14 cellular contexts compared by ENCODE assay signal in the genomic region with DNA sequence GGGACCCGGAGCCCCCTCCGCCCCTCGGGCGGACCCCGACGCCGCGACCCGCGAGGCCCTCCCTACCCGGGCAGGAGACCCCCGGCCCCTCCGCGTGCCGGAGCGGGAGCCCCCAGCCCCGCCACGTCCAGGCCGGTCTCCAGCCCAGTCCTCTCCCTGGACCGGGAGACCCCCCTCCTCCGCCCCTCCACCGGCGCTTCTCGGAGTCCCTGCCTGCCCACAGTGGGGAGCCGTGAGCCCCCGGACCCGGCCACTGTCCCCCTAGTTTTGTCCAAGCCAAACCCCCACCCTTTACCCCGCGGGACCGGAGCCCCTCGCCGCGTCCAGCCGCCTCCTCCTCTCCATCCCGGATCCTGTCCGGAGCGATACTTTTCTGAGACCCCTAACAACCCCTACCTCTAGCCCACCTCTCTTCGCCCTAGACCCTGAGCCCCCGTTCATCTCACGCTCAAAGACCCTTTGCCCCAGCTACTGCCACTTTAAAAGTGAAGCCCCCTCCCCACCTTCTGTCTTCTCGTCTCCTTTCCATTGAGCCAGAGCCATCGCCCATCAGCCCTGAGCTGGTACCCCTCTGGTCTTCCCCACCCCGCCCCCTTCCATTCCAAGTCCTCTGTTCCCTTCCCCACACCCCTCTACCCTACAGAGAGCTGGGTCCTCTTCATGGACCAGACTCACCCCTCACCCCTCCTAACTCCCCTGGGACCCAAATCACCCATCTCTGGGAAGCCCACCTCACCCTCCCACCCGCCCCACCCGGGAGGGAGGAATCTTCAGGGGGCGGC. TPM values are rescaled to one million over a fixed set of nuclear protein-coding genes. Genes with fewer than 3 reads are reported as not detected.
DNase-seq lines count a peak whose midpoint lies in the region; ATAC-seq and TF ChIP-seq lines count a peak whose summit lies in the region.
"Had no signal": no experiment of that assay in that cellular context is flagged by ENCODE, and none has a peak within 500 bp of the region (broad histone marks: within the 10 kb centered on the region; RNA-seq: fewer than 3 reads in every experiment).

No MANE protein-coding gene starts in this region.

- no peak for TF ChIP-seq POLR2A in GM18505 (IDR thresholded peaks at IDR 0.05; ENCODE audit: borderline replicate concordance, extremely low read depth, insufficient read depth, insufficient read length)

- H3K27me3 ChIP-seq in left ventricle myocardium inferior (ENCODE audit: low read depth) (peaks cover 16% of the 10 kb centered on the region), right atrium auricular region (no peaks in the 10 kb centered on the region)
- H3K27me3 ChIP-seq: adrenal gland had no signal

- peak overlapping the region; percentile 40 to 46 for H3K4me3 Mint-ChIP-seq in effector memory CD8-positive, alpha-beta T cell
- H3K4me3 Mint-ChIP-seq in natural killer cell treated with Interleukin-12 subunit alpha and Interleukin-12 subunit beta and Interleukin-15 and Interleukin-18, amount 100 ng/mL, for 72 hours: no peak overlapping the region
- no peak overlapping the region for H3K4me3 Mint-ChIP-seq in activated CD4-positive, alpha-beta T cell treated with anti-CD3 and anti-CD28 coated beads for 36 hours

- peaks cover 19 to 61% of the 10 kb centered on the region in 2 donors for H3K27me3 Mint-ChIP-seq in effector memory CD8-positive, alpha-beta T cell
- peaks cover 12 to 19% of the 10 kb centered on the region in 2 donors for H3K27me3 Mint-ChIP-seq in natural killer cell treated with Interleukin-12 subunit alpha and Interleukin-12 subunit beta and Interleukin-15 and Interleukin-18, amount 100 ng/mL, for 72 hours
- H3K27me3 Mint-ChIP-seq in activated CD4-positive, alpha-beta T cell treated with anti-CD3 and anti-CD28 coated beads for 36 hours: peaks cover 16% of the 10 kb centered on the region

- peak overlapping the region; percentile 33 for H3K4me3 ChIP-seq in left ventricle myocardium inferior
- H3K4me3 ChIP-seq in right atrium auricular region: peak overlapping the region in 1 of 2 donors; percentile 22

- H3K27ac Mint-ChIP-seq in effector memory CD8-positive, alpha-beta T cell: no peak overlapping the region
- no peak overlapping the region for H3K27ac Mint-ChIP-seq in natural killer cell treated with Interleukin-12 subunit alpha and Interleukin-12 subunit beta and Interleukin-15 and Interleukin-18, amount 100 ng/mL, for 72 hours
- H3K27ac Mint-ChIP-seq in activated CD4-positive, alpha-beta T cell treated with anti-CD3 and anti-CD28 coated beads for 36 hours: no peak overlapping the region

- no peak for ATAC-seq in effector memory CD8-positive, alpha-beta T cell (replicated peaks)
- no peak for ATAC-seq in natural killer cell treated with Interleukin-12 subunit alpha and Interleukin-12 subunit beta and Interleukin-15 and Interleukin-18, amount 100 ng/mL, for 72 hours
- ATAC-seq in GM21381 (IDR thresholded peaks at IDR 0.05; ENCODE audit: unreplicated experiment) (no peak), GM18505 (IDR thresholded peaks at IDR 0.05; ENCODE audit: unreplicated experiment) (no peak)
- ATAC-seq in activated CD4-positive, alpha-beta T cell treated with anti-CD3 and anti-CD28 coated beads for 36 hours: no peak

- H3K36me3 ChIP-seq in left ventricle myocardium inferior (peaks cover 10% of the 10 kb centered on the region), right atrium auricular region (peaks cover 10% of the 10 kb centered on the region)
- H3K36me3 ChIP-seq: uterus had no signal

- no peak for TF ChIP-seq CTCF in left ventricle myocardium inferior (IDR thresholded peaks at IDR 0.05; ENCODE audit: borderline replicate concordance)
- no peak for TF ChIP-seq CTCF in right atrium auricular region (IDR thresholded peaks at IDR 0.05)

- H3K9me3 Mint-ChIP-seq in effector memory CD8-positive, alpha-beta T cell: no peaks in the 10 kb centered on the region
- no peaks in the 10 kb centered on the region for H3K9me3 Mint-ChIP-seq in natural killer cell treated with Interleukin-12 subunit alpha and Interleukin-12 subunit beta and Interleukin-15 and Interleukin-18, amount 100 ng/mL, for 72 hours
- no peaks in the 10 kb centered on the region for H3K9me3 Mint-ChIP-seq in activated CD4-positive, alpha-beta T cell treated with anti-CD3 and anti-CD28 coated beads for 36 hours (ENCODE audit: low read depth)

- H3K36me3 Mint-ChIP-seq in effector memory CD8-positive, alpha-beta T cell (ENCODE audit: insufficient read depth): no peaks in the 10 kb centered on the region
- H3K36me3 Mint-ChIP-seq in natural killer cell treated with Interleukin-12 subunit alpha and Interleukin-12 subunit beta and Interleukin-15 and Interleukin-18, amount 100 ng/mL, for 72 hours: no peaks in the 10 kb centered on the region
- no peaks in the 10 kb centered on the region for H3K36me3 Mint-ChIP-seq in activated CD4-positive, alpha-beta T cell treated with anti-CD3 and anti-CD28 coated beads for 36 hours (ENCODE audit: low read depth)

- H3K4me1 Mint-ChIP-seq in effector memory CD8-positive, alpha-beta T cell (ENCODE audit: low read depth in 2 of 2): peaks cover 0 to 4% of the 10 kb centered on the region in 2 donors
- H3K4me1 Mint-ChIP-seq in natural killer cell treated with Interleukin-12 subunit alpha and Interleukin-12 subunit beta and Interleukin-15 and Interleukin-18, amount 100 ng/mL, for 72 hours (ENCODE audit: low read depth in 2 of 2): peaks cover 4 to 5% of the 10 kb centered on the region in 2 donors
- no peaks in the 10 kb centered on the region for H3K4me1 Mint-ChIP-seq in activated CD4-positive, alpha-beta T cell treated with anti-CD3 and anti-CD28 coated beads for 36 hours

- H3K4me1 ChIP-seq in left ventricle myocardium inferior: peaks cover 1% of the 10 kb centered on the region
- H3K4me1 ChIP-seq in right atrium auricular region: no peaks in the 10 kb centered on the region
- H3K4me1 ChIP-seq: adrenal gland had no signal

- CTCF ChIA-PET in activated CD4-positive, alpha-beta T cell treated with anti-CD3 and anti-CD28 coated beads for 36 hours (lab: Charles Lee): interaction anchor here (0.6 kb wide), 1 partner anchor 72 kb away, joined by 5 read pairs; no protein-coding TSS in a partner anchor

- H3K27ac ChIP-seq in left ventricle myocardium inferior (replicated peaks) (no peak overlapping the region), right atrium auricular region (no peak overlapping the region)
- H3K27ac ChIP-seq: adrenal gland, uterus had no signal

- H3K9me3 ChIP-seq in left ventricle myocardium inferior (replicated peaks) (no peaks in the 10 kb centered on the region), right atrium auricular region (no peaks in the 10 kb centered on the region)
- H3K9me3 ChIP-seq: adrenal gland, uterus had no signal

- POLR2A ChIA-PET in activated CD4-positive, alpha-beta T cell treated with anti-CD3 and anti-CD28 coated beads for 36 hours (lab: Charles Lee): no interaction called here

- intact Hi-C loops in left ventricle myocardium inferior (cut with micrococcal nuclease): loop anchor here (10.0 kb wide), 1 partner anchor 96 kb away; no protein-coding TSS in a partner anchor
- intact Hi-C loops in activated CD4-positive, alpha-beta T cell treated with anti-CD3 and anti-CD28 coated beads for 36 hours (cut with DNase I, micrococcal nuclease): loop anchor here in 1 of 2 experiments (1.0 kb wide), 1 partner anchor 96 kb away; no protein-coding TSS in a partner anchor

- DNase-seq in left ventricle myocardium inferior (peak; percentile 9), right atrium auricular region (ENCODE audit: low spot score) (no peak), dedifferentiated amniotic fluid mesenchymal stem cell (ENCODE audit: extremely low spot score) (no peak)
- DNase-seq in effector memory CD8-positive, alpha-beta T cell: no peak
- DNase-seq in natural killer cell treated with Interleukin-12 subunit alpha and Interleukin-12 subunit beta and Interleukin-15 and Interleukin-18, amount 100 ng/mL, for 72 hours (ENCODE audit: low spot score): peak; percentile 10
- DNase-seq in activated CD4-positive, alpha-beta T cell treated with anti-CD3 and anti-CD28 coated beads for 36 hours: no peak
- DNase-seq: adrenal gland; DMS153; NK-92 treated with Interleukin-12 subunit alpha and Interleukin-12 subunit beta, amount 100 ng/mL, for 24 hours; uterus had no signal

RNA-seq across cellular contexts. Expression of gene NECAB2, which starts 1.0 kb away (rescaled TPM):
- total RNA-seq in left ventricle myocardium inferior (0.69 TPM), right atrium auricular region (under 1 TPM in 1 of 2 donors, not detected in 1; 0.71 TPM)
- total RNA-seq in natural killer cell treated with Interleukin-12 subunit alpha and Interleukin-12 subunit beta and Interleukin-15 and Interleukin-18, amount 100 ng/mL, for 72 hours: not detected
- not detected for total RNA-seq in activated CD4-positive, alpha-beta T cell treated with anti-CD3 and anti-CD28 coated beads for 36 hours
- total RNA-seq: fibroblast of villous mesenchyme, LHCN-M2 had no signal

RNA-seq across cellular contexts. Expression of gene OSGIN1, which starts 16.0 kb away (rescaled TPM):
- total RNA-seq in left ventricle myocardium inferior: 12.5 TPM
- total RNA-seq in right atrium auricular region: 1 to 10 TPM; 6.0 to 6.5 TPM
- total RNA-seq in natural killer cell treated with Interleukin-12 subunit alpha and Interleukin-12 subunit beta and Interleukin-15 and Interleukin-18, amount 100 ng/mL, for 72 hours: under 1 TPM in 1 of 2 donors, not detected in 1; 0.38 TPM
- 1 to 10 TPM in 1 of 2 experiments, under 1 TPM in 1; 0.75 to 1.0 TPM for total RNA-seq in activated CD4-positive, alpha-beta T cell treated with anti-CD3 and anti-CD28 coated beads for 36 hours

Comparison
In these comparisons a context has a peak if more than half of its experiments do, and no peak if none do; other contexts are left out.
1. DNase-seq: peak in left ventricle myocardium inferior (single experiment) and natural killer cell treated with Interleukin-12 subunit alpha and Interleukin-12 subunit beta and Interleukin-15 and Interleukin-18, amount 100 ng/mL, for 72 hours (single experiment); none in right atrium auricular region (single experiment), effector memory CD8-positive, alpha-beta T cell (0 of 3), dedifferentiated amniotic fluid mesenchymal stem cell (single experiment) and activated CD4-positive, alpha-beta T cell treated with anti-CD3 and anti-CD28 coated beads for 36 hours (single experiment).
2. H3K4me3 Mint-ChIP-seq: peak in effector memory CD8-positive, alpha-beta T cell (2 of 2); none in natural killer cell treated with Interleukin-12 subunit alpha and Interleukin-12 subunit beta and Interleukin-15 and Interleukin-18, amount 100 ng/mL, for 72 hours (single experiment) and activated CD4-positive, alpha-beta T cell treated with anti-CD3 and anti-CD28 coated beads for 36 hours (single experiment).